23 cellular contexts compared by ENCODE assay signal in the genomic region with DNA sequence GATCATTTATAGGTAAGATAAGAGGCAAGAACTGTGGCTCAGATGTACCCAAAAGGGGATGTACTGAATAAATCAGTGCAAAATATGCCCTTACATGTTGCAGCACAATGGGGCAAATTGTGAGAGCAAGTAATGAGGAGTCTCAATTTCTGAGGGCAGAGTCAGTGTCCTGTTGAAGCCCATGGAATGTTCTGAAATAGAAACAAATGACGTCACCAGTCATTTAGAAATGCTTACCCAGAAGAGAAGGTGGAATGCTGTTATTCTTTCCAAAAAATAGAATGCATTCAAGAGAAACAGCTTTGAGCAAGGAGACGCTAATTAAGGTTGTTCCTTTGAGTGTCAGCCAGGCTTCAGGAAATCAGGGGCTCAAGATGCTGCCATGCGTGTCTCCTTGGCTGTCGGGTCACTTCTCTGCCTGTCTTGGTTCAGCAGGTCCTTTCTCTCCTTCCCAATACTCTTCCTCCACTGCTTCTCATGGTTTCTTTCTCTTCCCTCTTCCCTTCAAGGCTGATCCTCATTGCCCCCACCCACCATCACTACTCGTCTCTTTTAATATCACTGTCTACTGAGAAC.
DNase-seq lines count a peak whose midpoint lies in the region; ATAC-seq, FAIRE-seq and TF ChIP-seq lines count a peak whose summit lies in the region.
"Had no signal": no experiment of that assay in that cellular context is flagged by ENCODE, and none has a peak within 500 bp of the region (broad histone marks: within the 10 kb centered on the region; RNA-seq: fewer than 3 reads in every experiment).

No MANE protein-coding gene starts in this region.

- peaks cover 6% of the 10 kb centered on the region for H3K4me1 ChIP-seq in astrocyte (ENCODE audit: insufficient read depth, low read length)
- peaks cover 46% of the 10 kb centered on the region for H3K4me1 ChIP-seq in skeletal muscle satellite cell (ENCODE audit: control insufficient read depth, insufficient read depth, low read length)
- H3K4me1 ChIP-seq: ascending aorta, BE2C had no signal

- H3K79me2 ChIP-seq in astrocyte (ENCODE audit: insufficient read depth, low read length) = no peaks in the 10 kb centered on the region

- H3K27me3 Mint-ChIP-seq in astrocyte (ENCODE audit: low read depth, unreplicated experiment) = peaks cover 31% of the 10 kb centered on the region
- H3K27me3 Mint-ChIP-seq in stimulated activated naive B cell treated with anti-CD40 and anti-IgM and Interleukin-4, amounts not matched to agents 10 μg/mL and 1 μg/mL and 100 μg/mL, for 72 hours = peaks cover 17 to 21% of the 10 kb centered on the region in 2 donors
- H3K27me3 Mint-ChIP-seq in activated T-helper 17 cell treated with anti-CD3 and anti-CD28 coated beads, Interleukin-2, amount 50 U/mL, for 72 hours = peaks cover 21% of the 10 kb centered on the region

- no peak overlapping the region for H2AFZ ChIP-seq in astrocyte (ENCODE audit: low read depth, low read length)
- H2AFZ ChIP-seq: neural progenitor cell, PC-9 had no signal

- ATAC-seq in stimulated activated naive B cell treated with anti-CD40 and anti-IgM and Interleukin-4, amounts not matched to agents 10 μg/mL and 1 μg/mL and 100 μg/mL, for 72 hours (replicated peaks) = no peak
- no peak for ATAC-seq in activated T-helper 17 cell treated with anti-CD3 and anti-CD28 coated beads, Interleukin-2, amount 50 U/mL, for 72 hours (replicated peaks)
- ATAC-seq in GM18867 (IDR thresholded peaks at IDR 0.05; ENCODE audit: unreplicated experiment) = no peak
- ATAC-seq: left colon had no signal

- H3K4me3 Mint-ChIP-seq in astrocyte (ENCODE audit: unreplicated experiment) = no peak overlapping the region
- no peak overlapping the region for H3K4me3 Mint-ChIP-seq in stimulated activated naive B cell treated with anti-CD40 and anti-IgM and Interleukin-4, amounts not matched to agents 10 μg/mL and 1 μg/mL and 100 μg/mL, for 72 hours
- H3K4me3 Mint-ChIP-seq in activated T-helper 17 cell treated with anti-CD3 and anti-CD28 coated beads, Interleukin-2, amount 50 U/mL, for 72 hours = no peak overlapping the region
- H3K4me3 Mint-ChIP-seq: neural progenitor cell; T-helper 1 cell treated with Interleukin-12 subunit alpha and Interleukin-12 subunit beta and Interleukin-4 antibody, amounts not matched to agents 30 μg/mL and 1 μg/mL, for 36 hours had no signal

- no peaks in the 10 kb centered on the region for H3K36me3 Mint-ChIP-seq in astrocyte (ENCODE audit: low read depth, unreplicated experiment)
- no peaks in the 10 kb centered on the region for H3K36me3 Mint-ChIP-seq in stimulated activated naive B cell treated with anti-CD40 and anti-IgM and Interleukin-4, amounts not matched to agents 10 μg/mL and 1 μg/mL and 100 μg/mL, for 72 hours
- no peaks in the 10 kb centered on the region for H3K36me3 Mint-ChIP-seq in activated T-helper 17 cell treated with anti-CD3 and anti-CD28 coated beads, Interleukin-2, amount 50 U/mL, for 72 hours (ENCODE audit: low read depth)

- H3K9ac ChIP-seq in astrocyte (ENCODE audit: low read length) (no peak overlapping the region), skeletal muscle satellite cell (ENCODE audit: low read depth, low read length) (peak overlapping the region; percentile 40)
- H3K9ac ChIP-seq: neural progenitor cell had no signal

- no peak overlapping the region for H3K27ac ChIP-seq in astrocyte (ENCODE audit: low read depth, low read length)
- H3K27ac ChIP-seq: ascending aorta, neural progenitor cell, PC-9, VCaP had no signal

- TF ChIP-seq CTCF in astrocyte (IDR thresholded peaks at IDR 0.05; ENCODE audit: insufficient read depth, low read depth, low read length) (no peak), fibroblast of the aortic adventitia (IDR thresholded peaks at IDR 0.05; ENCODE audit: insufficient read depth, low read length) (no peak)

- FAIRE-seq in astrocyte (lab: Jason Lieb, UNC) = no peak
- FAIRE-seq: endometrium, H54 had no signal

- H4K20me1 ChIP-seq in astrocyte (ENCODE audit: insufficient read depth, low read length) = no peaks in the 10 kb centered on the region

- H3K9me3 ChIP-seq in astrocyte (ENCODE audit: insufficient read depth, low read depth, low read length) (no peaks in the 10 kb centered on the region), skeletal muscle satellite cell (replicated peaks; ENCODE audit: low read length) (no peaks in the 10 kb centered on the region)
- H3K9me3 ChIP-seq: ascending aorta, BE2C had no signal

- DNase-seq in EH (ENCODE audit: low read depth) (peak; percentile 77), astrocyte (ENCODE audit: low read depth) (peak; percentile 36), fibroblast of the aortic adventitia (ENCODE audit: low read depth) (peak; percentile 65)
- no peak for DNase-seq in stimulated activated naive B cell treated with anti-CD40 and anti-IgM and Interleukin-4, amounts not matched to agents 10 μg/mL and 1 μg/mL and 100 μg/mL, for 72 hours
- DNase-seq: activated naive CD4-positive, alpha-beta T cell treated with Interleukin-2 at 50 U/mL for 16 hours; activated T-cell treated with anti-CD3 and anti-CD28 coated beads for 4 hours; BE2C; Calu3; foreskin melanocyte; left colon; NCI-H146; NCI-H774; PC-9; substantia nigra had no signal

- peaks cover 31% of the 10 kb centered on the region for H3K27me3 ChIP-seq in astrocyte (ENCODE audit: insufficient read depth, low read length)
- H3K27me3 ChIP-seq in skeletal muscle satellite cell (ENCODE audit: control insufficient read depth, insufficient read depth, low read length) = no peaks in the 10 kb centered on the region
- H3K27me3 ChIP-seq: ascending aorta, BE2C had no signal

- no peak overlapping the region for H3K27ac Mint-ChIP-seq in astrocyte (ENCODE audit: unreplicated experiment)
- H3K27ac Mint-ChIP-seq in stimulated activated naive B cell treated with anti-CD40 and anti-IgM and Interleukin-4, amounts not matched to agents 10 μg/mL and 1 μg/mL and 100 μg/mL, for 72 hours = no peak overlapping the region
- H3K27ac Mint-ChIP-seq in activated T-helper 17 cell treated with anti-CD3 and anti-CD28 coated beads, Interleukin-2, amount 50 U/mL, for 72 hours = no peak overlapping the region
- H3K27ac Mint-ChIP-seq: neural progenitor cell; T-helper 1 cell treated with Interleukin-12 subunit alpha and Interleukin-12 subunit beta and Interleukin-4 antibody, amounts not matched to agents 30 μg/mL and 1 μg/mL, for 36 hours had no signal

- H3K4me2 ChIP-seq in astrocyte (ENCODE audit: low read length) = no peak overlapping the region
- H3K4me2 ChIP-seq in skeletal muscle satellite cell (ENCODE audit: low read length) = peak overlapping the region; percentile 60
- H3K4me2 ChIP-seq: neural progenitor cell, PC-9 had no signal

- H3K36me3 ChIP-seq in astrocyte (ENCODE audit: insufficient read depth, low read length) (no peaks in the 10 kb centered on the region), skeletal muscle satellite cell (ENCODE audit: insufficient read depth, low read length) (no peaks in the 10 kb centered on the region)
- H3K36me3 ChIP-seq: ascending aorta, BE2C, neural progenitor cell had no signal

- H3K4me3 ChIP-seq in astrocyte (ENCODE audit: insufficient read depth, low read depth, low read length) (no peak overlapping the region), fibroblast of the aortic adventitia (ENCODE audit: low read depth, low read length) (no peak overlapping the region), skeletal muscle satellite cell (ENCODE audit: low read length) (no peak overlapping the region)
- H3K4me3 ChIP-seq: ascending aorta, neural progenitor cell, PC-9 had no signal

- no peaks in the 10 kb centered on the region for H3K4me1 Mint-ChIP-seq in astrocyte (ENCODE audit: low read depth, unreplicated experiment)
- no peaks in the 10 kb centered on the region for H3K4me1 Mint-ChIP-seq in stimulated activated naive B cell treated with anti-CD40 and anti-IgM and Interleukin-4, amounts not matched to agents 10 μg/mL and 1 μg/mL and 100 μg/mL, for 72 hours
- no peaks in the 10 kb centered on the region for H3K4me1 Mint-ChIP-seq in activated T-helper 17 cell treated with anti-CD3 and anti-CD28 coated beads, Interleukin-2, amount 50 U/mL, for 72 hours

- no peaks in the 10 kb centered on the region for H3K9me3 Mint-ChIP-seq in astrocyte (ENCODE audit: unreplicated experiment)
- peaks cover 0 to 4% of the 10 kb centered on the region in 2 donors for H3K9me3 Mint-ChIP-seq in stimulated activated naive B cell treated with anti-CD40 and anti-IgM and Interleukin-4, amounts not matched to agents 10 μg/mL and 1 μg/mL and 100 μg/mL, for 72 hours
- H3K9me3 Mint-ChIP-seq in activated T-helper 17 cell treated with anti-CD3 and anti-CD28 coated beads, Interleukin-2, amount 50 U/mL, for 72 hours = no peaks in the 10 kb centered on the region
- H3K9me3 Mint-ChIP-seq: neural progenitor cell; T-helper 1 cell treated with Interleukin-12 subunit alpha and Interleukin-12 subunit beta and Interleukin-4 antibody, amounts not matched to agents 30 μg/mL and 1 μg/mL, for 36 hours had no signal
